8 cellular contexts compared by ENCODE assay signal in genomic region chr12:53624956-53625355, GRCh38. TPM values are rescaled to one million over a fixed set of nuclear protein-coding genes. Genes with fewer than 3 reads are reported as not detected.
A peak's percentile ranks its signal among the peaks of the same experiment; 100 is the strongest.
DNase-seq lines count a peak whose midpoint lies in the region; ATAC-seq and TF ChIP-seq lines count a peak whose summit lies in the region.

No MANE protein-coding gene starts in this region.

- no peaks in the 10 kb centered on the region for H3K27me3 Mint-ChIP-seq in activated CD8-positive, alpha-beta memory T cell treated with anti-CD3 and anti-CD28 coated beads, Interleukin-2, amount 10 ng/mL, durations not matched to agents 7 days and 5 days

- peaks cover 6% of the 10 kb centered on the region for H3K36me3 Mint-ChIP-seq in activated CD8-positive, alpha-beta memory T cell treated with anti-CD3 and anti-CD28 coated beads, Interleukin-2, amount 10 ng/mL, durations not matched to agents 7 days and 5 days

- H3K9me3 ChIP-seq in liver (ENCODE audit: control insufficient read depth in 4 of 4, low read length in 3 of 4): no peaks in the 10 kb centered on the region
- H3K9me3 ChIP-seq in tibial artery: no peaks in the 10 kb centered on the region

- CTCF ChIA-PET in activated CD8-positive, alpha-beta memory T cell treated with anti-CD3 and anti-CD28 coated beads, Interleukin-2, amount 10 ng/mL, durations not matched to agents 7 days and 5 days (lab: Charles Lee): interaction anchor here (1.1 to 2.3 kb wide), 4 partner anchors 50 to 81 kb away, joined by 3 to 10 read pairs (median 4); partner anchors contain the start of gene ATP5MC2

- no peak for TF ChIP-seq RAD21 in liver (IDR thresholded peaks at IDR 0.05)

- H3K27ac ChIP-seq in liver (ENCODE audit: low read depth in 1 of 2, low read length in 2 of 2): peak overlapping the region; percentile 88 to 94
- H3K27ac ChIP-seq in tibial artery: peak overlapping the region; percentile 86 to 89

- no peak for DNase-seq in activated CD8-positive, alpha-beta memory T cell treated with anti-CD3 and anti-CD28 coated beads, Interleukin-2, amount 10 ng/mL, durations not matched to agents 7 days and 5 days
- DNase-seq in activated CD8-positive, alpha-beta memory T cell treated with anti-CD3 and anti-CD28 coated beads for 24 hours: no peak
- DNase-seq in amniotic epithelial cell (ENCODE audit: low read depth): peak; percentile 9
- no peak for DNase-seq in tibial artery
- DNase-seq in activated effector memory CD4-positive, alpha-beta T cell treated with Interleukin-2 at 50 U/mL for 16 hours: no peak
- no peak for DNase-seq in effector CD8-positive, alpha-beta T cell (lab: John Stamatoyannopoulos, UW)

- H3K27ac Mint-ChIP-seq in activated CD8-positive, alpha-beta memory T cell treated with anti-CD3 and anti-CD28 coated beads, Interleukin-2, amount 10 ng/mL, durations not matched to agents 7 days and 5 days: peak overlapping the region; percentile 92

- H3K4me3 ChIP-seq in liver (ENCODE audit: low read depth in 1 of 3, low read length in 3 of 3) (peak overlapping the region; percentile 64 to 97 (median 90)), tibial artery (peak overlapping the region; percentile 58 to 63)

- no peak for ATAC-seq in activated CD8-positive, alpha-beta memory T cell treated with anti-CD3 and anti-CD28 coated beads, Interleukin-2, amount 10 ng/mL, durations not matched to agents 7 days and 5 days
- ATAC-seq in GM21786 (IDR thresholded peaks at IDR 0.05; ENCODE audit: unreplicated experiment): no peak

- peaks cover 48% of the 10 kb centered on the region for H3K4me1 Mint-ChIP-seq in activated CD8-positive, alpha-beta memory T cell treated with anti-CD3 and anti-CD28 coated beads, Interleukin-2, amount 10 ng/mL, durations not matched to agents 7 days and 5 days

- WGBS in liver: 34% methylated on average over 4 of the region's 4 CpGs

- H3K9me3 Mint-ChIP-seq in activated CD8-positive, alpha-beta memory T cell treated with anti-CD3 and anti-CD28 coated beads, Interleukin-2, amount 10 ng/mL, durations not matched to agents 7 days and 5 days (ENCODE audit: low read depth): no peaks in the 10 kb centered on the region

- H3K27me3 ChIP-seq in liver (ENCODE audit: control insufficient read depth in 4 of 4, insufficient read depth in 4 of 4, low read length in 3 of 4) (no peaks in the 10 kb centered on the region), tibial artery (no peaks in the 10 kb centered on the region)

- H3K4me1 ChIP-seq in liver (ENCODE audit: control insufficient read depth in 4 of 4, insufficient read depth in 4 of 4, low read length in 3 of 4) (peaks cover 3 to 40% (median 29%) of the 10 kb centered on the region in 4 donors), tibial artery (peaks cover 0 to 51% (median 21%) of the 10 kb centered on the region in 4 donors)

- peak overlapping the region; percentile 97 for H3K4me3 Mint-ChIP-seq in activated CD8-positive, alpha-beta memory T cell treated with anti-CD3 and anti-CD28 coated beads, Interleukin-2, amount 10 ng/mL, durations not matched to agents 7 days and 5 days

- H3K36me3 ChIP-seq in liver (ENCODE audit: control insufficient read depth in 4 of 4, insufficient read depth in 3 of 4, low read depth in 1 of 4, low read length in 3 of 4) (no peaks in the 10 kb centered on the region), tibial artery (no peaks in the 10 kb centered on the region)

- intact Hi-C loops in tibial artery (cut with DNase I; ENCODE audit: low total_unique reads): loop anchor here (10.0 kb wide), 2 partner anchors 50 to 80 kb away; partner anchors contain the start of gene ATP5MC2

- H3K9ac ChIP-seq in liver (ENCODE audit: low read depth in 1 of 2, low read length in 2 of 2): peak overlapping the region; percentile 96 to 98

- TF ChIP-seq CTCF in liver (IDR thresholded peaks at IDR 0.05; ENCODE audit: low read depth, low read length, missing input control): no peak
- TF ChIP-seq CTCF in tibial artery (IDR thresholded peaks at IDR 0.05): no peak

TF ChIP-seq in liver, 16 proteins besides CTCF, POLR2A, EP300 and RAD21:
- TF ChIP-seq, protein P1, sequence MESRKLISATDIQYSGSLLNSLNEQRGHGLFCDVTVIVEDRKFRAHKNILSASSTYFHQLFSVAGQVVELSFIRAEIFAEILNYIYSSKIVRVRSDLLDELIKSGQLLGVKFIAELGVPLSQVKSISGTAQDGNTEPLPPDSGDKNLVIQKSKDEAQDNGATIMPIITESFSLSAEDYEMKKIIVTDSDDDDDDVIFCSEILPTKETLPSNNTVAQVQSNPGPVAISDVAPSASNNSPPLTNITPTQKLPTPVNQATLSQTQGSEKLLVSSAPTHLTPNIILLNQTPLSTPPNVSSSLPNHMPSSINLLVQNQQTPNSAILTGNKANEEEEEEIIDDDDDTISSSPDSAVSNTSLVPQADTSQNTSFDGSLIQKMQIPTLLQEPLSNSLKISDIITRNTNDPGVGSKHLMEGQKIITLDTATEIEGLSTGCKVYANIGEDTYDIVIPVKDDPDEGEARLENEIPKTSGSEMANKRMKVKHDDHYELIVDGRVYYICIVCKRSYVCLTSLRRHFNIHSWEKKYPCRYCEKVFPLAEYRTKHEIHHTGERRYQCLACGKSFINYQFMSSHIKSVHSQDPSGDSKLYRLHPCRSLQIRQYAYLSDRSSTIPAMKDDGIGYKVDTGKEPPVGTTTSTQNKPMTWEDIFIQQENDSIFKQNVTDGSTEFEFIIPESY (IDR thresholded peaks at IDR 0.05): no peak
- TF ChIP-seq, protein P2, sequence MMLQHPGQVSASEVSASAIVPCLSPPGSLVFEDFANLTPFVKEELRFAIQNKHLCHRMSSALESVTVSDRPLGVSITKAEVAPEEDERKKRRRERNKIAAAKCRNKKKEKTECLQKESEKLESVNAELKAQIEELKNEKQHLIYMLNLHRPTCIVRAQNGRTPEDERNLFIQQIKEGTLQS (IDR thresholded peaks at IDR 0.05): no peak
- TF ChIP-seq TAF1 (conservative IDR thresholded peaks at IDR 0.05) (no peak), NR2F2 (IDR thresholded peaks at IDR 0.05) (no peak), FOXA2 (IDR thresholded peaks at IDR 0.05) (no peak), GABPA (IDR thresholded peaks at IDR 0.05 in 1 of 2, conservative IDR thresholded peaks at IDR 0.05 in 1 of 2) (no peak)
- TF ChIP-seq, protein P3, sequence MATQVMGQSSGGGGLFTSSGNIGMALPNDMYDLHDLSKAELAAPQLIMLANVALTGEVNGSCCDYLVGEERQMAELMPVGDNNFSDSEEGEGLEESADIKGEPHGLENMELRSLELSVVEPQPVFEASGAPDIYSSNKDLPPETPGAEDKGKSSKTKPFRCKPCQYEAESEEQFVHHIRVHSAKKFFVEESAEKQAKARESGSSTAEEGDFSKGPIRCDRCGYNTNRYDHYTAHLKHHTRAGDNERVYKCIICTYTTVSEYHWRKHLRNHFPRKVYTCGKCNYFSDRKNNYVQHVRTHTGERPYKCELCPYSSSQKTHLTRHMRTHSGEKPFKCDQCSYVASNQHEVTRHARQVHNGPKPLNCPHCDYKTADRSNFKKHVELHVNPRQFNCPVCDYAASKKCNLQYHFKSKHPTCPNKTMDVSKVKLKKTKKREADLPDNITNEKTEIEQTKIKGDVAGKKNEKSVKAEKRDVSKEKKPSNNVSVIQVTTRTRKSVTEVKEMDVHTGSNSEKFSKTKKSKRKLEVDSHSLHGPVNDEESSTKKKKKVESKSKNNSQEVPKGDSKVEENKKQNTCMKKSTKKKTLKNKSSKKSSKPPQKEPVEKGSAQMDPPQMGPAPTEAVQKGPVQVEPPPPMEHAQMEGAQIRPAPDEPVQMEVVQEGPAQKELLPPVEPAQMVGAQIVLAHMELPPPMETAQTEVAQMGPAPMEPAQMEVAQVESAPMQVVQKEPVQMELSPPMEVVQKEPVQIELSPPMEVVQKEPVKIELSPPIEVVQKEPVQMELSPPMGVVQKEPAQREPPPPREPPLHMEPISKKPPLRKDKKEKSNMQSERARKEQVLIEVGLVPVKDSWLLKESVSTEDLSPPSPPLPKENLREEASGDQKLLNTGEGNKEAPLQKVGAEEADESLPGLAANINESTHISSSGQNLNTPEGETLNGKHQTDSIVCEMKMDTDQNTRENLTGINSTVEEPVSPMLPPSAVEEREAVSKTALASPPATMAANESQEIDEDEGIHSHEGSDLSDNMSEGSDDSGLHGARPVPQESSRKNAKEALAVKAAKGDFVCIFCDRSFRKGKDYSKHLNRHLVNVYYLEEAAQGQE (IDR thresholded peaks at IDR 0.05): no peak
- TF ChIP-seq, protein P4, sequence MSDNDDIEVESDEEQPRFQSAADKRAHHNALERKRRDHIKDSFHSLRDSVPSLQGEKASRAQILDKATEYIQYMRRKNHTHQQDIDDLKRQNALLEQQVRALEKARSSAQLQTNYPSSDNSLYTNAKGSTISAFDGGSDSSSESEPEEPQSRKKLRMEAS (IDR thresholded peaks at IDR 0.05): no peak

RNA-seq across cellular contexts. Expression of gene ATF7, which starts 1.2 kb away (rescaled TPM):
- 10 to 100 TPM; 24.6 to 33.8 TPM for total RNA-seq in activated CD8-positive, alpha-beta memory T cell treated with anti-CD3 and anti-CD28 coated beads, Interleukin-2, amount 10 ng/mL, durations not matched to agents 7 days and 5 days
- 10 to 100 TPM in 1 of 2 donors, 1 to 10 TPM in 1; 5.3 to 14.5 TPM for total RNA-seq in liver
- polyA plus RNA-seq in liver: 10 to 100 TPM in 1 of 2 donors, 1 to 10 TPM in 1; 5.6 to 14.1 TPM

RNA-seq across cellular contexts. Expression of gene ATP5MC2, which starts 50.9 kb away (rescaled TPM):
- total RNA-seq in activated CD8-positive, alpha-beta memory T cell treated with anti-CD3 and anti-CD28 coated beads, Interleukin-2, amount 10 ng/mL, durations not matched to agents 7 days and 5 days: 100 to 1,000 TPM; 253 to 333 TPM
- 100 to 1,000 TPM in 1 of 2 donors, 10 to 100 TPM in 1; 57.0 to 110 TPM for total RNA-seq in liver
- polyA plus RNA-seq in liver: 100 to 1,000 TPM; 231 to 294 TPM
